In genomic region chr2:44168684-44169154, GRCh38 we compare ENCODE assay signal across 8 cellular contexts. TPM values are rescaled to one million over a fixed set of nuclear protein-coding genes. Genes with fewer than 3 reads are reported as not detected.
DNase-seq lines count a peak whose midpoint lies in the region; ATAC-seq and TF ChIP-seq lines count a peak whose summit lies in the region.

PPM1B (plus strand) TSS chr2:44168875; CDS start chr2:44201200, 32,325 bp downstream.

- peak within 1 kb of the TSS; percentile 99 for H3K4me3 Mint-ChIP-seq in dendritic cell treated with granulocyte-macrophage colony-stimulating factor and Interleukin-4, amounts not matched to agents 40 ng/mL and 50 ng/mL, for 4 days

- no peaks in the 10 kb centered on the region for H3K9me3 Mint-ChIP-seq in dendritic cell treated with granulocyte-macrophage colony-stimulating factor and Interleukin-4, amounts not matched to agents 40 ng/mL and 50 ng/mL, for 4 days

- peaks cover 24% of the 10 kb centered on the region for H3K4me1 ChIP-seq in mononuclear cell (ENCODE audit: insufficient read depth, low read length)

- DNase-seq in activated CD4-positive, alpha-beta T cell treated with anti-CD3 and anti-CD28 coated beads for 4 hours, result peak; percentile 99 to 100
- DNase-seq in stimulated activated CD8-positive, alpha-beta memory T cell treated with anti-CD3 and anti-CD28 coated beads, Interleukin-4, amount 100 ng/mL, for 1 hour (ENCODE audit: low read depth in 2 of 2, low spot score in 1 of 2), result peak; percentile 99
- no peak for DNase-seq in GM10248 (ENCODE audit: extremely low spot score)

- POLR2A ChIA-PET in GM10248 (lab: Yijun Ruan, JAX), result interaction anchor here (0.6 to 1.5 kb wide), 3 partner anchors 13 to 1417 kb away, joined by 3 to 8 read pairs (median 4); no protein-coding TSS in a partner anchor

- H3K9me3 ChIP-seq in mononuclear cell (ENCODE audit: low read depth, low read length), result no peaks in the 10 kb centered on the region

- H3K27me3 Mint-ChIP-seq in dendritic cell treated with granulocyte-macrophage colony-stimulating factor and Interleukin-4, amounts not matched to agents 40 ng/mL and 50 ng/mL, for 4 days, result no peaks in the 10 kb centered on the region

- peak within 1 kb of the TSS; percentile 99 for H3K27ac Mint-ChIP-seq in dendritic cell treated with granulocyte-macrophage colony-stimulating factor and Interleukin-4, amounts not matched to agents 40 ng/mL and 50 ng/mL, for 4 days

- H3K4me3 ChIP-seq in mononuclear cell (ENCODE audit: low read length), result peak within 1 kb of the TSS; percentile 97

- intact Hi-C loops in dendritic cell treated with granulocyte-macrophage colony-stimulating factor and Interleukin-4, amounts not matched to agents 40 ng/mL and 50 ng/mL, for 4 days (cut with micrococcal nuclease), result loop anchor here (1.0 to 2.0 kb wide), 2 partner anchors 81 to 192 kb away; partner anchors contain the start of genes CAMKMT and PREPL

- H3K27me3 ChIP-seq in mononuclear cell (ENCODE audit: insufficient read depth, low read length), result no peaks in the 10 kb centered on the region

- TF ChIP-seq CTCF in 22Rv1 (IDR thresholded peaks at IDR 0.05) (no peak), GM10248 (IDR thresholded peaks at IDR 0.05; ENCODE audit: control extremely low read depth, extremely low read depth, low read depth, missing control alignments) (no peak)

- H3K27ac ChIP-seq in 22Rv1, result peak within 1 kb of the TSS; percentile 90

- peaks cover 22% of the 10 kb centered on the region for H3K36me3 Mint-ChIP-seq in dendritic cell treated with granulocyte-macrophage colony-stimulating factor and Interleukin-4, amounts not matched to agents 40 ng/mL and 50 ng/mL, for 4 days (ENCODE audit: low read depth)

- peaks cover 36% of the 10 kb centered on the region for H3K4me1 Mint-ChIP-seq in dendritic cell treated with granulocyte-macrophage colony-stimulating factor and Interleukin-4, amounts not matched to agents 40 ng/mL and 50 ng/mL, for 4 days (ENCODE audit: low read depth)

- CTCF ChIA-PET in GM10248 (lab: Yijun Ruan, JAX), result no interaction called here

- ATAC-seq in GM19328 (IDR thresholded peaks at IDR 0.05; ENCODE audit: unreplicated experiment) (peak; percentile 63), HG03460 (IDR thresholded peaks at IDR 0.05; ENCODE audit: unreplicated experiment) (peak; percentile 68)

RNA-seq across cellular contexts. Expression of gene PPM1B, which starts in this region (rescaled TPM):
- 112 TPM for total RNA-seq in mononuclear cell
